20 cellular contexts compared by ENCODE assay signal in the genomic region with DNA sequence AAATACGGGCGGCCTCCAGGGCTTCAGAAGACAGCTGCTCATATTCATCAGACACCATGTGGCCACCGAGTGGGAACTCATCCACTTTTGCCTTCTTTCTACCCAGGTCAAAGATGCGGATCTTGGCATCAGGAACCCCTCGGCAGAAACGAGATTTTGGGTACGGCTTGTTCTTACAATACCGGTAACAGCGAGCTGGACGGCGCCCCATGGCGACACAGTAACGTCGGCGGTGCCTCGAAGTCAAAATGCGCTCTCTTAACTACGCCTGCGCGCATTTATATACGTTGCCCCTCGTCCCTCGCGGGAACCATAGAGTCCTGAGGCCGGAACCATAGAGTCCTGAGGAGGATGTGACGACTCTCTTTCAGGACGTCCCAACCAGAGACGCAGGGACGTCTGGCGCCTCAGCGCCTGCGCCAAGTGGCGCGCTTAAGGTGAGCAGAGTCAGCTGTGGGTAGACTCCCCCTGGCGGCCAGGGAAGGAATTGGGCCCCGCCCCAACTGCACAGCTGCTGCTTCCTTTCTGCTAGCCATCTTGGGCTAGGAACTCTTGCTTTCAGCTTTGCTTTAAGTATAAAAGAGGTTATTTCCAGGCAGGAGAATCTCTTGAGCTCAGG. TPM values are rescaled to one million over a fixed set of nuclear protein-coding genes. Genes with fewer than 3 reads are reported as not detected.
DNase-seq lines count a peak whose midpoint lies in the region; ATAC-seq, FAIRE-seq and TF ChIP-seq lines count a peak whose summit lies in the region.
"Had no signal": no experiment of that assay in that cellular context is flagged by ENCODE, and none has a peak within 500 bp of the region (broad histone marks: within the 10 kb centered on the region; RNA-seq: fewer than 3 reads in every experiment).

A gene (minus strand): TSS at position 256 of the 619 bp plus-strand sequence. CDS start 45 bp downstream, at position 211.

- no peaks in the 10 kb centered on the region for H3K36me3 Mint-ChIP-seq in neural progenitor cell

- H3K4me3 ChIP-seq in KMS-11 (IDR thresholded peaks at IDR 0.05; ENCODE audit: insufficient read depth, low read depth, low read length) (no peak within 1 kb of the TSS), K562 (no peak within 1 kb of the TSS), neural progenitor cell (no peak within 1 kb of the TSS), esophagus squamous epithelium (no peak within 1 kb of the TSS)
- H3K4me3 ChIP-seq: heart left ventricle, right lobe of liver had no signal

- 0 out of 4 replicates have a peak, but pooled peaks of 1 of the 2 experiments have one; percentile 4 for TF ChIP-seq RAD21 in K562 (CRISPR knock-in tag; conservative IDR thresholded peaks at IDR 0.05 in 1 of 2, IDR thresholded peaks at IDR 0.05 in 1 of 2)

- FAIRE-seq in K562 (lab: Jason Lieb, UNC) = no peak
- FAIRE-seq: H54 had no signal

- TF ChIP-seq CTCF in KMS-11 (conservative IDR thresholded peaks at IDR 0.05; ENCODE audit: low read depth, low read length) (0 out of 2 replicates have a peak, but pooled peaks have one; percentile 12), K562 (IDR thresholded peaks at IDR 0.05 in 2 of 3, conservative IDR thresholded peaks at IDR 0.05 in 1 of 3; ENCODE audit: insufficient read depth in 2 of 3, low read depth in 1 of 3, low read length in 3 of 3) (peak in 2 of 3 experiments; percentile 20 to 30; a peak in 1 of 6 replicates), neural progenitor cell (IDR thresholded peaks at IDR 0.05) (peak; percentile 46), esophagus squamous epithelium (IDR thresholded peaks at IDR 0.05) (no peak)

- BruUV-seq in K562 (replicated peaks; lab: Mats Ljungman, UMichigan) = no TSS peak

- H2AFZ ChIP-seq in KMS-11 (ENCODE audit: low read depth) (no peak within 1 kb of the TSS), K562 (ENCODE audit: low read depth, low read length) (no peak within 1 kb of the TSS), neural progenitor cell (replicated peaks) (no peak within 1 kb of the TSS)

- H3K4me2 ChIP-seq in KMS-11 (no peak within 1 kb of the TSS), K562 (ENCODE audit: insufficient read depth, low read length) (no peak within 1 kb of the TSS), neural progenitor cell (no peak within 1 kb of the TSS)

- POLR2A ChIA-PET in K562 (lab: Yijun Ruan, JAX) = no interaction called here

- H3F3A ChIP-seq in neural progenitor cell (ENCODE audit: low read depth) = no peaks in the 10 kb centered on the region

- no peak within 1 kb of the TSS for H3K4me3 Mint-ChIP-seq in neural progenitor cell

- H3K9me3 ChIP-seq in K562 (replicated peaks; ENCODE audit: control insufficient read depth, insufficient read depth, low read depth, low read length) = no peaks in the 10 kb centered on the region
- no peaks in the 10 kb centered on the region for H3K9me3 ChIP-seq in neural progenitor cell (ENCODE audit: low read depth)
- H3K9me3 ChIP-seq in esophagus squamous epithelium = peaks cover 0 to 6% (median 0%) of the 10 kb centered on the region in 3 donors
- H3K9me3 ChIP-seq: right lobe of liver had no signal

- in situ Hi-C loops in K562 (cut with MboI) = no loop called here

- peak; percentile 83 for DNase-seq in Daoy (ENCODE audit: low read depth)
- peak; percentile 3 to 17 (median 11) for DNase-seq in K562 (ENCODE audit: extremely low read depth in 1 of 4, low spot score in 3 of 4)
- DNase-seq in neural progenitor cell (ENCODE audit: low spot score) = peak; percentile 2
- DNase-seq in Ammon's horn (ENCODE audit: low spot score) = no peak
- DNase-seq in esophagus squamous epithelium (lab: John Stamatoyannopoulos, UW) = no peak
- no peak for DNase-seq in stimulated activated CD4-positive, alpha-beta T cell treated with anti-CD3 and anti-CD28 coated beads, Interleukin-1b, Interleukin-23, amount 100 ng/mL, for 48 hours
- DNase-seq: activated T-cell treated with anti-CD3 and anti-CD28 coated beads, Interleukin-2, amount 50 U/mL, for 1 hour; GDM1; left colon; NCI-H2081; NK-92 treated with Interleukin-12 subunit alpha and Interleukin-12 subunit beta, amount 100 ng/mL, for 24 hours; stimulated activated naive CD8-positive, alpha-beta T cell treated with anti-CD3 and anti-CD28 coated beads, Interleukin-15, Interleukin-2, amounts not matched to agents 100 U/mL and 50 U/mL, for 24 hours had no signal

- H3K9ac ChIP-seq in KMS-11 (no peak within 1 kb of the TSS), K562 (ENCODE audit: insufficient read depth in 1 of 2, low read depth in 2 of 2, low read length in 2 of 2) (no peak within 1 kb of the TSS), neural progenitor cell (no peak within 1 kb of the TSS)

- no peaks in the 10 kb centered on the region for H3K4me1 Mint-ChIP-seq in neural progenitor cell

- H4K20me1 ChIP-seq in KMS-11 (ENCODE audit: insufficient read depth) (no peaks in the 10 kb centered on the region), K562 (replicated peaks; ENCODE audit: control insufficient read depth, insufficient read depth, low read length) (no peaks in the 10 kb centered on the region), neural progenitor cell (ENCODE audit: low read depth) (no peaks in the 10 kb centered on the region)

- H3K27me3 ChIP-seq in KMS-11 (ENCODE audit: insufficient read depth, low read depth) (no peaks in the 10 kb centered on the region), K562 (ENCODE audit: control insufficient read depth in 2 of 2, insufficient read depth in 2 of 2, low read length in 2 of 2) (no peaks in the 10 kb centered on the region), neural progenitor cell (no peaks in the 10 kb centered on the region), esophagus squamous epithelium (no peaks in the 10 kb centered on the region)
- H3K27me3 ChIP-seq: heart left ventricle, right lobe of liver had no signal

- no peaks in the 10 kb centered on the region for H3K9me1 ChIP-seq in K562 (ENCODE audit: control insufficient read depth, insufficient read depth, low read length)

- no peak for TF ChIP-seq EP300 in K562 (IDR thresholded peaks at IDR 0.05; ENCODE audit: low read length)

- H3K36me3 ChIP-seq in KMS-11 (ENCODE audit: insufficient read depth) (no peaks in the 10 kb centered on the region), K562 (ENCODE audit: control insufficient read depth, insufficient read depth, low read length) (no peaks in the 10 kb centered on the region), neural progenitor cell (no peaks in the 10 kb centered on the region), esophagus squamous epithelium (no peaks in the 10 kb centered on the region)
- H3K36me3 ChIP-seq: heart left ventricle, right lobe of liver had no signal

- 41% methylated on average over 30 of the region's 36 CpGs for WGBS in K562 (ENCODE audit: insufficient coverage, low coverage, missing lambda C conversion rate)
- 92% methylated on average over 27 to 31 of the region's 36 CpGs for WGBS in esophagus squamous epithelium, 2 donors

- CTCF ChIA-PET in K562 (lab: Yijun Ruan, JAX; ENCODE audit: low intra/inter-chr PET ratio) = no interaction called here

- no peak within 1 kb of the TSS for H3K27ac Mint-ChIP-seq in neural progenitor cell

- intact Hi-C loops in K562 (cut with micrococcal nuclease) (no loop called here), esophagus squamous epithelium (cut with DNase I) (no loop called here)

- H3K27me3 Mint-ChIP-seq in neural progenitor cell (ENCODE audit: insufficient read depth, low read depth) = peaks cover 3% of the 10 kb centered on the region

- H3K27ac ChIP-seq in KMS-11 (no peak within 1 kb of the TSS), K562 (ENCODE audit: extremely low read depth, low read depth, low read length) (no peak within 1 kb of the TSS), neural progenitor cell (no peak within 1 kb of the TSS), esophagus squamous epithelium (no peak within 1 kb of the TSS)
- H3K27ac ChIP-seq: heart left ventricle, right lobe of liver had no signal

- no peaks in the 10 kb centered on the region for H3K79me2 ChIP-seq in KMS-11 (ENCODE audit: insufficient read depth, low read depth)
- no peaks in the 10 kb centered on the region for H3K79me2 ChIP-seq in K562 (ENCODE audit: control insufficient read depth, insufficient read depth, low read length)
- H3K79me2 ChIP-seq in neural progenitor cell (ENCODE audit: low read depth) = no peaks in the 10 kb centered on the region

- no peaks in the 10 kb centered on the region for H3K4me1 ChIP-seq in KMS-11 (ENCODE audit: low read depth, poor library complexity, severe bottlenecking)
- no peaks in the 10 kb centered on the region for H3K4me1 ChIP-seq in K562 (replicated peaks in 1 of 2; ENCODE audit: control insufficient read depth in 2 of 2, insufficient read depth in 2 of 2, low read length in 2 of 2)
- H3K4me1 ChIP-seq in neural progenitor cell = no peaks in the 10 kb centered on the region
- H3K4me1 ChIP-seq in esophagus squamous epithelium = no peaks in the 10 kb centered on the region
- H3K4me1 ChIP-seq: heart left ventricle, right lobe of liver had no signal

- TF ChIP-seq POLR2A in K562 (conservative IDR thresholded peaks at IDR 0.05) = no peak
- no peak for TF ChIP-seq POLR2A in esophagus squamous epithelium (IDR thresholded peaks at IDR 0.05)

- no peaks in the 10 kb centered on the region for H3K9me3 Mint-ChIP-seq in neural progenitor cell

- ATAC-seq in K562 (no peak), HG03025 (IDR thresholded peaks at IDR 0.05; ENCODE audit: low FRiP score, unreplicated experiment) (no peak)
- ATAC-seq: activated CD4-positive, CD25-positive, alpha-beta regulatory T cell treated with anti-CD3 and anti-CD28 coated beads, Interleukin-2, amount 50 U/mL, for 24 hours; heart left ventricle; left colon; right lobe of liver; stimulated activated naive CD8-positive, alpha-beta T cell treated with anti-CD3 and anti-CD28 coated beads, Interleukin-15, Interleukin-2, amounts not matched to agents 100 U/mL and 50 U/mL, for 24 hours had no signal

RNA-seq across cellular contexts. Expression of the gene that starts here (rescaled TPM):
- 6.9 and 15.7 TPM in 2 replicates for total RNA-seq in Daoy (2014; rRNA removed; shearing (Covaris generic))
- not detected in 2 replicates for total RNA-seq in K562 (2011; cell fraction: chromatin; rRNA removed; ENCODE audit: low replicate concordance)
- not detected in 2 replicates for total RNA-seq in K562 (2011; cell fraction: nucleolus; rRNA removed)
- not detected in 2 replicates for total RNA-seq in K562 (2011; cell fraction: nucleoplasm; rRNA removed)
- total RNA-seq in K562 (2014; rRNA removed) (0.20 TPM in 1 of 2 replicates, not detected in the other), K562 (2014; rRNA removed; fragmentation: Illumina TruSeq; extraction: Trizol) (not detected in 2 replicates), K562 (2015; rRNA removed; fragmentation: Illumina TruSeq; extraction: Trizol) (not detected in 2 replicates), K562 (2021) (not detected in 2 replicates), neural progenitor cell (ENCODE audit: low replicate concordance) (not detected in 2 replicates), esophagus squamous epithelium (not detected)
- polyA plus RNA-seq in K562 (2011; rRNA removed) (not detected in 2 replicates), K562 (2014; fragmentation: Illumina TruSeq; extraction: Trizol) (not detected in 2 replicates), K562 (2014; fragmentation: Nextera tagmentation; extraction: Ambion mirVana) (not detected), K562 (2014; rRNA removed) (not detected in 2 replicates)
- not detected in 2 replicates for polyA plus RNA-seq in K562 (2011; cell fraction: cytosol; rRNA removed)
- polyA plus RNA-seq in K562 (2011; cell fraction: nucleus; rRNA removed) = not detected in 2 replicates
- not detected in 2 replicates for polyA plus RNA-seq in K562 (2012)
- polyA minus RNA-seq in K562 (2011; rRNA and poly(A)+ RNA removed) = not detected in 2 replicates
- not detected in 2 replicates for polyA minus RNA-seq in K562 (2011; cell fraction: cytosol; rRNA and poly(A)+ RNA removed)
- not detected in 2 replicates for polyA minus RNA-seq in K562 (2011; cell fraction: nucleus; rRNA and poly(A)+ RNA removed)
- total RNA-seq: heart left ventricle, LHCN-M2, myocyte, right lobe of liver had no signal
- polyA plus RNA-seq: heart left ventricle had no signal

Comparison
In these comparisons a context has a peak if more than half of its experiments do, and no peak if none do; other contexts are left out.
1. Peak in DNase-seq in K562; RNA of the gene not detected or under 1 TPM.
2. Peak in DNase-seq in neural progenitor cell; RNA of the gene not detected or under 1 TPM.
3. CTCF ChIP-seq: peak in KMS-11 (single experiment), K562 (2 of 3) and neural progenitor cell (single experiment); none in esophagus squamous epithelium (0 of 6).